ENCODE assay signal across 8 cellular contexts in the genomic region with DNA sequence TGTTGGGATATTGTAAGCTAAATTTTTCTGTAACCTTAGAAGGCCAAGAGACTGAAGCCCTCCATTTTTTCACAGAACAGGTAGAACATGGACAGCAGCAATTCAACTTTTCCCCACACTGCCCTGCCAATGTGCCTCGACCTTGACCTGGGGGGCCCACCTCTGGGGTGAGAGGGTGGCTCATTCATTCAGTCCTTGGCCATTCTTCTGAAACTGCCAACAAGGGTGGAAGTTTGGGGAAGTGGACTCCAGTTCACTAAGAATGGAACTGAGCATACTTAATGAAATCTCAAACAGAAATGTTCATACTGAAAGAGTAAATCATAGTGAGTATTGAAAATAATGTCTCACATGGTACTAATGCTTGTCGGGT. TPM values are rescaled to one million over a fixed set of nuclear protein-coding genes. Genes with fewer than 3 reads are reported as not detected.
DNase-seq lines count a peak whose midpoint lies in the region; ATAC-seq and TF ChIP-seq lines count a peak whose summit lies in the region.

No MANE protein-coding gene starts in this region.

- WGBS in adrenal gland, 4 donors = 43 to 60% (median 51%) methylated on average over 2 of the region's 2 CpGs
- 62 to 65% methylated on average over 2 of the region's 2 CpGs for WGBS in lung, 2 donors

- H3K27me3 ChIP-seq in left ventricle myocardium inferior (ENCODE audit: low read depth) (no peaks in the 10 kb centered on the region), adrenal gland (no peaks in the 10 kb centered on the region), lung (ENCODE audit: control insufficient read depth, insufficient read depth) (no peaks in the 10 kb centered on the region), uterus (no peaks in the 10 kb centered on the region)

- H3K9me3 ChIP-seq in left ventricle myocardium inferior (replicated peaks) = no peaks in the 10 kb centered on the region
- no peaks in the 10 kb centered on the region for H3K9me3 ChIP-seq in adrenal gland (replicated peaks in 1 of 3)
- H3K9me3 ChIP-seq in lung (ENCODE audit: control insufficient read depth in 2 of 2, insufficient read depth in 1 of 2, low read length in 1 of 2) = no peaks in the 10 kb centered on the region
- no peaks in the 10 kb centered on the region for H3K9me3 ChIP-seq in uterus

- H3K4me3 ChIP-seq in left ventricle myocardium inferior (peak overlapping the region; percentile 86), adrenal gland (peak overlapping the region in 2 of 4 donors; percentile 57 to 91), lung (peak overlapping the region; percentile 70), uterus (peak overlapping the region; percentile 83 to 92)

- ATAC-seq in lung (ENCODE audit: insufficient read depth, low FRiP score) (no peak), GM18867 (IDR thresholded peaks at IDR 0.05; ENCODE audit: unreplicated experiment) (no peak), HG03469 (IDR thresholded peaks at IDR 0.05; ENCODE audit: unreplicated experiment) (no peak)

- H3K4me1 ChIP-seq in left ventricle myocardium inferior (peaks cover 58% of the 10 kb centered on the region), adrenal gland (replicated peaks in 1 of 2) (peaks cover 19 to 47% of the 10 kb centered on the region in 2 donors), lung (ENCODE audit: control insufficient read depth in 2 of 2, insufficient read depth in 2 of 2, low read length in 2 of 2) (peaks cover 1 to 16% of the 10 kb centered on the region in 2 donors), uterus (peaks cover 4 to 8% of the 10 kb centered on the region in 2 donors)

- peaks cover 31% of the 10 kb centered on the region for H3K36me3 ChIP-seq in left ventricle myocardium inferior
- peaks cover 0 to 29% of the 10 kb centered on the region in 2 donors for H3K36me3 ChIP-seq in adrenal gland (replicated peaks in 1 of 2)
- peaks cover 9 to 15% of the 10 kb centered on the region in 2 donors for H3K36me3 ChIP-seq in lung (ENCODE audit: control insufficient read depth in 2 of 2, insufficient read depth in 2 of 2, low read length in 2 of 2)
- no peaks in the 10 kb centered on the region for H3K36me3 ChIP-seq in uterus

- TF ChIP-seq CTCF in left ventricle myocardium inferior (IDR thresholded peaks at IDR 0.05; ENCODE audit: borderline replicate concordance) (no peak), adrenal gland (IDR thresholded peaks at IDR 0.05) (no peak), lung (IDR thresholded peaks at IDR 0.05; ENCODE audit: control extremely low read depth, extremely low read depth) (no peak), uterus (IDR thresholded peaks at IDR 0.05) (no peak)

- H3K27ac ChIP-seq in left ventricle myocardium inferior (replicated peaks) (peak overlapping the region; percentile 94), adrenal gland (peak overlapping the region in 4 of 5 donors; percentile 89 to 96 (median 94)), lung (ENCODE audit: low read depth in 1 of 2, low read length in 1 of 2) (peak overlapping the region; percentile 24 to 95), uterus (peak overlapping the region in 1 of 2 donors; percentile 92)

- TF ChIP-seq POLR2A in adrenal gland (IDR thresholded peaks at IDR 0.05) = no peak
- no peak for TF ChIP-seq POLR2A in uterus (IDR thresholded peaks at IDR 0.05)

- DNase-seq in left ventricle myocardium inferior (no peak), cardiac septum (ENCODE audit: low spot score) (no peak), adrenal gland (peak in 2 of 7 donors; percentile 27 to 30), lung (ENCODE audit: low spot score) (no peak), uterus (no peak), LoVo (ENCODE audit: low spot score) (no peak)

- intact Hi-C loops in left ventricle myocardium inferior (cut with micrococcal nuclease) = no loop called here
- intact Hi-C loops in cardiac septum (cut with DNase I) = loop anchor here (10.0 kb wide), 2 partner anchors 104 to 284 kb away; partner anchors contain the start of gene ADAM23
- intact Hi-C loops in adrenal gland (cut with DNase I) = loop anchor here in 1 of 2 donors (10.0 kb wide), 1 partner anchor 104 kb away; no protein-coding TSS in a partner anchor
- intact Hi-C loops in uterus (cut with DNase I; ENCODE audit: low total_unique reads) = no loop called here

RNA-seq across cellular contexts. Expression of gene EEF1B2, which starts 1.1 kb away (rescaled TPM):
- total RNA-seq in left ventricle myocardium inferior (229 TPM), cardiac septum (223 TPM), adrenal gland (100 to 1,000 TPM; 351 to 663 (median 419) TPM), lung (100 to 1,000 TPM; 217 to 409 TPM), uterus (100 to 1,000 TPM; 267 to 794 (median 564) TPM)
- polyA plus RNA-seq in adrenal gland (100 to 1,000 TPM; 298 to 838 (median 406) TPM), lung (100 to 1,000 TPM; 638 to 737 TPM)

RNA-seq across cellular contexts. Expression of gene NDUFS1, which starts 1.5 kb away (rescaled TPM):
- total RNA-seq in left ventricle myocardium inferior = 486 TPM
- 388 TPM for total RNA-seq in cardiac septum
- 100 to 1,000 TPM; 128 to 241 (median 175) TPM for total RNA-seq in adrenal gland
- polyA plus RNA-seq in adrenal gland = 100 to 1,000 TPM in 1 of 3 donors, 10 to 100 TPM in 2; 15.1 to 206 (median 33.4) TPM
- total RNA-seq in lung = 10 to 100 TPM; 74.9 to 87.4 TPM
- polyA plus RNA-seq in lung = 10 to 100 TPM; 16.3 to 46.2 TPM
- 100 to 1,000 TPM in 1 of 4 donors, 10 to 100 TPM in 3; 25.6 to 164 (median 56.6) TPM for total RNA-seq in uterus
